In genomic region chr3:138222888-138223287, GRCh38 we compare ENCODE assay signal across 24 cellular contexts. TPM values are rescaled to one million over a fixed set of nuclear protein-coding genes. Genes with fewer than 3 reads are reported as not detected.
DNase-seq lines count a peak whose midpoint lies in the region; ATAC-seq, FAIRE-seq and TF ChIP-seq lines count a peak whose summit lies in the region.
"Had no signal": no experiment of that assay in that cellular context is flagged by ENCODE, and none has a peak within 500 bp of the region (broad histone marks: within the 10 kb centered on the region; RNA-seq: fewer than 3 reads in every experiment).

No MANE protein-coding gene starts in this region.

- H3K36me3 ChIP-seq in HepG2 (replicated peaks in 1 of 2; ENCODE audit: control insufficient read depth in 1 of 2, insufficient read depth in 2 of 2, low read length in 2 of 2) = peaks cover 12 to 46% of the 10 kb centered on the region in 2 experiments; a peak in 4 of 5 replicates

- no peak for DNase-seq in activated T-cell treated with anti-CD3 and anti-CD28 coated beads, Interleukin-2, amount 50 U/mL, for 24 hours
- no peak for DNase-seq in activated T-cell treated with anti-CD3 and anti-CD28 coated beads, Interleukin-2, amount 50 U/mL, for 1 hour
- DNase-seq in T-cell (no peak), HK-2 (ENCODE audit: unreplicated experiment) (no peak), HepG2 (ENCODE audit: low spot score) (no peak)
- no peak for DNase-seq in effector memory CD8-positive, alpha-beta T cell
- DNase-seq: ACHN; activated CD8-positive, alpha-beta memory T cell treated with anti-CD3 and anti-CD28 coated beads, Interleukin-2, amount 50 U/mL, for 48 hours; C1 segment of cervical spinal cord; cerebellar nuclear complex; DMS53; IMR-90; NCI-H187 treated with DMSO at 0.1 percent for 48 hours; T-helper 9 cell had no signal

- POLR2A ChIA-PET in T-cell (lab: Charles Lee) (interaction anchor here in 1 of 2 donors (0.5 kb wide), 1 partner anchor 39 kb away, joined by 10 read pairs; no protein-coding TSS in a partner anchor), HepG2 (lab: Yijun Ruan, JAX) (no interaction called here)

- no peak for TF ChIP-seq CTCF in HepG2 (CRISPR knock-in tag; IDR thresholded peaks at IDR 0.05)

- no peak overlapping the region for H3K4me3 Mint-ChIP-seq in activated T-cell treated with anti-CD3 and anti-CD28 coated beads, Interleukin-2, amount 50 U/mL, for 24 hours
- H3K4me3 Mint-ChIP-seq in T-cell = no peak overlapping the region
- no peak overlapping the region for H3K4me3 Mint-ChIP-seq in effector memory CD8-positive, alpha-beta T cell
- H3K4me3 Mint-ChIP-seq in stimulated activated naive CD8-positive, alpha-beta T cell treated with anti-CD3 and anti-CD28 coated beads, Interleukin-15, Interleukin-2, amounts not matched to agents 100 ng/mL and 50 ng/mL, for 24 hours = no peak overlapping the region
- H3K4me3 Mint-ChIP-seq: activated naive CD4-positive, alpha-beta T cell treated with anti-CD3 and anti-CD28 coated beads, Interleukin-2, amount 50 U/mL, for 24 hours; memory B cell had no signal

- no peak overlapping the region for H3K4me2 ChIP-seq in HepG2 (ENCODE audit: low read depth, low read length)

- H3K79me2 ChIP-seq in HepG2 (ENCODE audit: insufficient read depth, low read length) = peaks cover 19% of the 10 kb centered on the region

- no peaks in the 10 kb centered on the region for H3K9me3 ChIP-seq in HepG2 (ENCODE audit: low read length)
- H3K9me3 ChIP-seq: thoracic aorta had no signal

- peak overlapping the region; percentile 77 for H3K27ac Mint-ChIP-seq in activated T-cell treated with anti-CD3 and anti-CD28 coated beads, Interleukin-2, amount 50 U/mL, for 24 hours
- H3K27ac Mint-ChIP-seq in T-cell = peak overlapping the region; percentile 66 to 68
- peak overlapping the region; percentile 54 to 88 for H3K27ac Mint-ChIP-seq in effector memory CD8-positive, alpha-beta T cell
- peak overlapping the region; percentile 52 for H3K27ac Mint-ChIP-seq in stimulated activated naive CD8-positive, alpha-beta T cell treated with anti-CD3 and anti-CD28 coated beads, Interleukin-15, Interleukin-2, amounts not matched to agents 100 ng/mL and 50 ng/mL, for 24 hours
- H3K27ac Mint-ChIP-seq: memory B cell had no signal

- TF ChIP-seq RAD21 in HepG2 (CRISPR knock-in tag; IDR thresholded peaks at IDR 0.05) = no peak

- peaks cover 82% of the 10 kb centered on the region for H3K36me3 Mint-ChIP-seq in activated T-cell treated with anti-CD3 and anti-CD28 coated beads, Interleukin-2, amount 50 U/mL, for 24 hours (ENCODE audit: low read depth)
- H3K36me3 Mint-ChIP-seq in T-cell = peaks cover 47% of the 10 kb centered on the region
- H3K36me3 Mint-ChIP-seq in effector memory CD8-positive, alpha-beta T cell (ENCODE audit: insufficient read depth) = peaks cover 44% of the 10 kb centered on the region
- H3K36me3 Mint-ChIP-seq in stimulated activated naive CD8-positive, alpha-beta T cell treated with anti-CD3 and anti-CD28 coated beads, Interleukin-15, Interleukin-2, amounts not matched to agents 100 ng/mL and 50 ng/mL, for 24 hours (ENCODE audit: low read depth) = peaks cover 52% of the 10 kb centered on the region

- peaks cover 3% of the 10 kb centered on the region for H3K4me1 ChIP-seq in HepG2 (ENCODE audit: insufficient read depth, low read length)
- H3K4me1 ChIP-seq: parathyroid adenoma had no signal

- H4K20me1 ChIP-seq in HepG2 (ENCODE audit: insufficient read depth, low read length) = no peaks in the 10 kb centered on the region

- no peak overlapping the region for H3K9ac ChIP-seq in HepG2 (ENCODE audit: insufficient read depth, low read depth, low read length)
- H3K9ac ChIP-seq: parathyroid adenoma had no signal

- CTCF ChIA-PET in T-cell (lab: Charles Lee) (no interaction called here), HepG2 (lab: Yijun Ruan, JAX; ENCODE audit: low intra/inter-chr PET ratio, low total read pairs) (no interaction called here)

- no peak for FAIRE-seq in HepG2 (lab: Jason Lieb, UNC)
- FAIRE-seq: frontal cortex, GM12878 had no signal

- WGBS in HepG2 (ENCODE audit: low lambda C conversion rate) = 100% methylated on average over 2 of the region's 2 CpGs

- no peak overlapping the region for H2AFZ ChIP-seq in HepG2 (ENCODE audit: low read length)
- H2AFZ ChIP-seq: parathyroid adenoma had no signal

- intact Hi-C loops in HepG2 (cut with micrococcal nuclease; ENCODE audit: unreplicated experiment) = no loop called here

- TF ChIP-seq EP300 in HepG2 (IDR thresholded peaks at IDR 0.05; ENCODE audit: low read depth in 2 of 2, low read length in 2 of 2) = no peak
- no peak for TF ChIP-seq EP300 in HepG2 (CRISPR knock-in tag; IDR thresholded peaks at IDR 0.05; ENCODE audit: borderline replicate concordance)

- TF ChIP-seq POLR2A in HepG2 (IDR thresholded peaks at IDR 0.05; ENCODE audit: insufficient read depth in 1 of 2, low read depth in 2 of 2, low read length in 2 of 2) = no peak

- ATAC-seq in T-cell (replicated peaks in 1 of 4) (peak in 1 of 4 experiments; percentile 48), HG03342 (IDR thresholded peaks at IDR 0.05; ENCODE audit: unreplicated experiment) (no peak), HepG2 (no peak)
- peak; percentile 39 for ATAC-seq in effector memory CD8-positive, alpha-beta T cell (replicated peaks)
- ATAC-seq: GM12878, Panc1, sciatic nerve had no signal

- H3K4me3 ChIP-seq in HepG2 (replicated peaks in 1 of 3; ENCODE audit: insufficient read depth in 1 of 3, low read depth in 2 of 3, low read length in 3 of 3) = no peak overlapping the region
- H3K4me3 ChIP-seq: GM12878, thoracic aorta had no signal

- H3K27me3 Mint-ChIP-seq in activated T-cell treated with anti-CD3 and anti-CD28 coated beads, Interleukin-2, amount 50 U/mL, for 24 hours = no peaks in the 10 kb centered on the region
- H3K27me3 Mint-ChIP-seq in T-cell = no peaks in the 10 kb centered on the region
- H3K27me3 Mint-ChIP-seq in effector memory CD8-positive, alpha-beta T cell = no peaks in the 10 kb centered on the region
- no peaks in the 10 kb centered on the region for H3K27me3 Mint-ChIP-seq in stimulated activated naive CD8-positive, alpha-beta T cell treated with anti-CD3 and anti-CD28 coated beads, Interleukin-15, Interleukin-2, amounts not matched to agents 100 ng/mL and 50 ng/mL, for 24 hours
- H3K27me3 Mint-ChIP-seq: activated naive CD4-positive, alpha-beta T cell treated with anti-CD3 and anti-CD28 coated beads, Interleukin-2, amount 50 U/mL, for 24 hours; memory B cell had no signal

- no peak overlapping the region for H3K27ac ChIP-seq in HepG2 (ENCODE audit: extremely low read length, insufficient read depth, low read length)
- H3K27ac ChIP-seq: parathyroid adenoma, thoracic aorta had no signal

- H3K27me3 ChIP-seq in HepG2 (ENCODE audit: control insufficient read depth in 1 of 2, insufficient read depth in 2 of 2, low read length in 2 of 2) = no peaks in the 10 kb centered on the region

- in situ Hi-C loops in HepG2 (cut with HindIII; ENCODE audit: extremely low pct_ligation_motif_present, low pct_unique_long_range_greater_than_20kb) = no loop called here

- peaks cover 47% of the 10 kb centered on the region for H3K4me1 Mint-ChIP-seq in activated T-cell treated with anti-CD3 and anti-CD28 coated beads, Interleukin-2, amount 50 U/mL, for 24 hours (ENCODE audit: low read depth)
- peaks cover 35 to 46% (median 37%) of the 10 kb centered on the region in 3 donors for H3K4me1 Mint-ChIP-seq in T-cell
- peaks cover 12 to 41% of the 10 kb centered on the region in 2 donors for H3K4me1 Mint-ChIP-seq in effector memory CD8-positive, alpha-beta T cell (ENCODE audit: low read depth in 2 of 2)
- H3K4me1 Mint-ChIP-seq in stimulated activated naive CD8-positive, alpha-beta T cell treated with anti-CD3 and anti-CD28 coated beads, Interleukin-15, Interleukin-2, amounts not matched to agents 100 ng/mL and 50 ng/mL, for 24 hours (ENCODE audit: low read depth) = peaks cover 39% of the 10 kb centered on the region

- no peaks in the 10 kb centered on the region for H3K9me3 Mint-ChIP-seq in activated T-cell treated with anti-CD3 and anti-CD28 coated beads, Interleukin-2, amount 50 U/mL, for 24 hours
- H3K9me3 Mint-ChIP-seq in T-cell = no peaks in the 10 kb centered on the region
- H3K9me3 Mint-ChIP-seq in effector memory CD8-positive, alpha-beta T cell = no peaks in the 10 kb centered on the region
- H3K9me3 Mint-ChIP-seq in stimulated activated naive CD8-positive, alpha-beta T cell treated with anti-CD3 and anti-CD28 coated beads, Interleukin-15, Interleukin-2, amounts not matched to agents 100 ng/mL and 50 ng/mL, for 24 hours = no peaks in the 10 kb centered on the region
- H3K9me3 Mint-ChIP-seq: activated naive CD4-positive, alpha-beta T cell treated with anti-CD3 and anti-CD28 coated beads, Interleukin-2, amount 50 U/mL, for 24 hours; memory B cell had no signal

- BruUV-seq in HepG2 (replicated peaks; lab: Mats Ljungman, UMichigan) = no TSS peak

RNA-seq across cellular contexts. Expression of gene ARMC8, which starts 35.8 kb away (rescaled TPM):
- 10 to 100 TPM; 55.0 to 79.8 (median 58.6) TPM for total RNA-seq in T-cell
- 38.9 and 48.9 TPM in 2 replicates for total RNA-seq in HepG2 (2016; rRNA removed; fragmentation: Illumina TruSeq; extraction: Trizol)
- 18.2 and 23.7 TPM in 2 replicates for total RNA-seq in HepG2 (2016; cell fraction: cytosol; rRNA removed; fragmentation: Illumina TruSeq; extraction: Trizol; ENCODE audit: low read depth)
- total RNA-seq in HepG2 (2016; cell fraction: insoluble cytoplasmic fraction; rRNA removed; fragmentation: Illumina TruSeq; extraction: Trizol) = 43.7 and 56.0 TPM in 2 replicates
- total RNA-seq in HepG2 (2016; cell fraction: membrane; rRNA removed; fragmentation: Illumina TruSeq; extraction: Trizol) = 24.2 and 24.4 TPM in 2 replicates
- 70.4 and 70.9 TPM in 2 replicates for total RNA-seq in HepG2 (2016; cell fraction: nucleus; rRNA removed; fragmentation: Illumina TruSeq; extraction: Trizol)
- polyA plus RNA-seq in HepG2 (2011; rRNA removed) = 50.7 and 55.3 TPM in 2 replicates
- polyA plus RNA-seq in HepG2 (2011; cell fraction: cytosol; rRNA removed) = 22.8 and 25.0 TPM in 2 replicates
- 65.8 and 93.8 TPM in 2 replicates for polyA plus RNA-seq in HepG2 (2011; cell fraction: nucleus; rRNA removed)
- polyA plus RNA-seq in HepG2 (2012) = 19.5 and 22.5 TPM in 2 replicates
- 3.6 and 3.9 TPM in 2 replicates for polyA plus RNA-seq in HepG2 (2016; cell fraction: cytosol; fragmentation: Illumina TruSeq; extraction: Trizol; ENCODE audit: low read depth)
- polyA plus RNA-seq in HepG2 (2016; cell fraction: insoluble cytoplasmic fraction; fragmentation: Illumina TruSeq; extraction: Trizol; ENCODE audit: low read depth) = 35.8 and 49.4 TPM in 2 replicates
- 7.3 and 8.2 TPM in 2 replicates for polyA plus RNA-seq in HepG2 (2016; cell fraction: membrane; fragmentation: Illumina TruSeq; extraction: Trizol; ENCODE audit: low read depth)
- 36.5 and 48.8 TPM in 2 replicates for polyA plus RNA-seq in HepG2 (2016; cell fraction: nucleus; fragmentation: Illumina TruSeq; extraction: Trizol; ENCODE audit: insufficient read depth, low read depth)
- 194 and 251 TPM in 2 replicates for polyA minus RNA-seq in HepG2 (2011; rRNA and poly(A)+ RNA removed; ENCODE audit: low replicate concordance)
- polyA minus RNA-seq in HepG2 (2011; cell fraction: cytosol; rRNA and poly(A)+ RNA removed) = 31.1 and 35.2 TPM in 2 replicates
- 121 and 148 TPM in 2 replicates for polyA minus RNA-seq in HepG2 (2011; cell fraction: nucleus; rRNA and poly(A)+ RNA removed)

RNA-seq across cellular contexts. Expression of gene DBR1, which starts 48.2 kb away (rescaled TPM):
- 10 to 100 TPM; 13.1 to 32.2 (median 27.2) TPM for total RNA-seq in T-cell
- 16.7 and 22.7 TPM in 2 replicates for total RNA-seq in HepG2 (2016; rRNA removed; fragmentation: Illumina TruSeq; extraction: Trizol)
- 1.6 and 1.9 TPM in 2 replicates for total RNA-seq in HepG2 (2016; cell fraction: cytosol; rRNA removed; fragmentation: Illumina TruSeq; extraction: Trizol; ENCODE audit: low read depth)
- 18.0 and 23.8 TPM in 2 replicates for total RNA-seq in HepG2 (2016; cell fraction: insoluble cytoplasmic fraction; rRNA removed; fragmentation: Illumina TruSeq; extraction: Trizol)
- 4.4 and 5.9 TPM in 2 replicates for total RNA-seq in HepG2 (2016; cell fraction: membrane; rRNA removed; fragmentation: Illumina TruSeq; extraction: Trizol)
- 8.9 and 12.6 TPM in 2 replicates for total RNA-seq in HepG2 (2016; cell fraction: nucleus; rRNA removed; fragmentation: Illumina TruSeq; extraction: Trizol)
- 6.1 and 6.4 TPM in 2 replicates for polyA plus RNA-seq in HepG2 (2011; rRNA removed)
- polyA plus RNA-seq in HepG2 (2011; cell fraction: cytosol; rRNA removed) = 4.3 and 5.6 TPM in 2 replicates
- 3.2 and 6.3 TPM in 2 replicates for polyA plus RNA-seq in HepG2 (2011; cell fraction: nucleus; rRNA removed)
- polyA plus RNA-seq in HepG2 (2012) = 4.5 and 6.3 TPM in 2 replicates
- 0.51 and 0.66 TPM in 2 replicates for polyA plus RNA-seq in HepG2 (2016; cell fraction: cytosol; fragmentation: Illumina TruSeq; extraction: Trizol; ENCODE audit: low read depth)
- 17.7 and 18.8 TPM in 2 replicates for polyA plus RNA-seq in HepG2 (2016; cell fraction: insoluble cytoplasmic fraction; fragmentation: Illumina TruSeq; extraction: Trizol; ENCODE audit: low read depth)
- polyA plus RNA-seq in HepG2 (2016; cell fraction: membrane; fragmentation: Illumina TruSeq; extraction: Trizol; ENCODE audit: low read depth) = 1.5 and 1.8 TPM in 2 replicates
- polyA plus RNA-seq in HepG2 (2016; cell fraction: nucleus; fragmentation: Illumina TruSeq; extraction: Trizol; ENCODE audit: insufficient read depth, low read depth) = 11.3 and 15.7 TPM in 2 replicates
- 4.2 and 5.9 TPM in 2 replicates for polyA minus RNA-seq in HepG2 (2011; rRNA and poly(A)+ RNA removed; ENCODE audit: low replicate concordance)
- 4.1 and 5.1 TPM in 2 replicates for polyA minus RNA-seq in HepG2 (2011; cell fraction: cytosol; rRNA and poly(A)+ RNA removed)
- polyA minus RNA-seq in HepG2 (2011; cell fraction: nucleus; rRNA and poly(A)+ RNA removed) = 6.6 and 7.7 TPM in 2 replicates
